In the genomic region with DNA sequence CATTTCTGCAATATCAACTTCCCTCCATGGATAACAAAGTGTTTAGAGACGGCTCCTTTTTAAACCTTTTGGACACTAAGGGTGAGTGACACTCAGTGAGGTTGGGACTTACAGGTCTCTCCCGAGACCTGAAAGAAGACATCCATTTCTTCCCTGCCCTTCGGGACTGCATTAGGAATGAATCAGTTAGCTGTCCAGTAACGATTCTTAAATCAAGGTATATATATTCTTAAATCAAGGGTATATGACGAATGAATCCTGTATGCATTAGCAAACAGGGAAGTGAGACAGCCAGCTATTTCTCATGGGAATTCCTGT, we compare ENCODE assay signal across 28 cellular contexts. TPM values are rescaled to one million over a fixed set of nuclear protein-coding genes. Genes with fewer than 3 reads are reported as not detected.
DNase-seq lines count a peak whose midpoint lies in the region; ATAC-seq, FAIRE-seq and TF ChIP-seq lines count a peak whose summit lies in the region.
"Had no signal": no experiment of that assay in that cellular context is flagged by ENCODE, and none has a peak within 500 bp of the region (broad histone marks: within the 10 kb centered on the region; RNA-seq: fewer than 3 reads in every experiment).

No MANE protein-coding gene starts in this region.

- peaks cover 6% of the 10 kb centered on the region in 2 donors for H3K27me3 Mint-ChIP-seq in T-cell

- no peaks in the 10 kb centered on the region for H3K9me3 Mint-ChIP-seq in T-cell
- H3K9me3 Mint-ChIP-seq: activated naive CD4-positive, alpha-beta T cell treated with anti-CD3 and anti-CD28 coated beads for 36 hours; central memory CD8-positive, alpha-beta T cell; neural crest cell had no signal

- POLR2A ChIA-PET in A549 (lab: Yijun Ruan, JAX), result interaction anchor here (0.7 to 2.8 kb wide), 6 partner anchors 11 to 53 kb away, joined by 3 to 9 read pairs (median 4); a partner anchor contains a TSS
- POLR2A ChIA-PET in T-cell (lab: Charles Lee), result no interaction called here

- TF ChIP-seq EP300 in A549 (IDR thresholded peaks at IDR 0.05), result no peak

- CTCF ChIA-PET in A549 (lab: Yijun Ruan, JAX), result interaction anchor here (0.7 to 2.4 kb wide), 2 partner anchors 32 to 53 kb away, joined by 3 to 11 read pairs; a partner anchor contains a TSS
- CTCF ChIA-PET in T-cell (lab: Charles Lee), result no interaction called here

- H3K9ac ChIP-seq in mucosa of rectum (ENCODE audit: low read depth in 1 of 2, low read length in 2 of 2) (no peak overlapping the region), smooth muscle cell (ENCODE audit: low read depth) (no peak overlapping the region)
- H3K9ac ChIP-seq: KMS-11 had no signal

- no peak overlapping the region for H3K27ac Mint-ChIP-seq in T-cell
- H3K27ac Mint-ChIP-seq: activated CD4-positive, alpha-beta T cell treated with anti-CD3 and anti-CD28 coated beads for 36 hours; activated naive CD4-positive, alpha-beta T cell treated with anti-CD3 and anti-CD28 coated beads for 36 hours; immature natural killer cell had no signal

- no peak overlapping the region for H3K4me3 ChIP-seq in A549
- no peak overlapping the region for H3K4me3 ChIP-seq in brain microvascular endothelial cell (ENCODE audit: low read depth, low read length)
- no peak overlapping the region for H3K4me3 ChIP-seq in mucosa of rectum (ENCODE audit: low read length in 2 of 2)
- no peak overlapping the region for H3K4me3 ChIP-seq in smooth muscle cell
- H3K4me3 ChIP-seq: thoracic aorta had no signal

- no peaks in the 10 kb centered on the region for H3K36me3 ChIP-seq in brain microvascular endothelial cell (replicated peaks)
- H3K36me3 ChIP-seq in mucosa of rectum (ENCODE audit: control insufficient read depth in 2 of 2, insufficient read depth in 2 of 2, low read length in 2 of 2), result no peaks in the 10 kb centered on the region
- no peaks in the 10 kb centered on the region for H3K36me3 ChIP-seq in smooth muscle cell (ENCODE audit: low read depth)
- H3K36me3 ChIP-seq: thoracic aorta had no signal

- H4K20me1 ChIP-seq in smooth muscle cell (ENCODE audit: low read depth), result no peaks in the 10 kb centered on the region

- H2AFZ ChIP-seq in smooth muscle cell (ENCODE audit: low read depth), result no peak overlapping the region

- 2% methylated on average over 5 of the region's 5 CpGs for WGBS in A549 (ENCODE audit: missing lambda C conversion rate)
- whole genome bisulfite sequencing in smooth muscle cell (ENCODE audit: low lambda C conversion rate), result 93% methylated on average over 5 of the region's 5 CpGs

- TF ChIP-seq CTCF in A549 (IDR thresholded peaks at IDR 0.05) (no peak), brain microvascular endothelial cell (IDR thresholded peaks at IDR 0.05; ENCODE audit: low read depth, low read length, missing control alignments) (no peak), smooth muscle cell (IDR thresholded peaks at IDR 0.05; ENCODE audit: borderline replicate concordance, insufficient read depth, poor library complexity, severe bottlenecking) (no peak)

- no peaks in the 10 kb centered on the region for H3K4me1 Mint-ChIP-seq in T-cell
- H3K4me1 Mint-ChIP-seq: activated CD4-positive, alpha-beta T cell treated with anti-CD3 and anti-CD28 coated beads for 36 hours; central memory CD8-positive, alpha-beta T cell; immature natural killer cell had no signal

- H3K9me3 ChIP-seq in A549, result no peaks in the 10 kb centered on the region
- H3K9me3 ChIP-seq in mucosa of rectum (ENCODE audit: control insufficient read depth in 2 of 2, low read length in 2 of 2), result no peaks in the 10 kb centered on the region
- no peaks in the 10 kb centered on the region for H3K9me3 ChIP-seq in smooth muscle cell (replicated peaks; ENCODE audit: low read depth)
- H3K9me3 ChIP-seq: thoracic aorta had no signal

- no peaks in the 10 kb centered on the region for H3K79me2 ChIP-seq in smooth muscle cell (ENCODE audit: low read depth)

- H3F3A ChIP-seq in smooth muscle cell (ENCODE audit: low read depth), result no peaks in the 10 kb centered on the region

- no peak for TF ChIP-seq POLR2A in A549 (IDR thresholded peaks at IDR 0.05; ENCODE audit: low read length)

- no peak for FAIRE-seq in A549 (lab: Jason Lieb, UNC)
- FAIRE-seq: A204.1 had no signal

- H3K4me2 ChIP-seq in A549 (peak overlapping the region; percentile 67), smooth muscle cell (no peak overlapping the region)
- H3K4me2 ChIP-seq: KMS-11 had no signal

- H3K4me1 ChIP-seq in A549 (peaks cover 71% of the 10 kb centered on the region), mucosa of rectum (ENCODE audit: control insufficient read depth in 2 of 2, insufficient read depth in 2 of 2, low read length in 2 of 2) (peaks cover 45 to 55% of the 10 kb centered on the region in 2 donors), smooth muscle cell (ENCODE audit: low read depth) (peaks cover 21% of the 10 kb centered on the region)
- H3K4me1 ChIP-seq: foreskin keratinocyte had no signal

- no peak overlapping the region for H3K4me3 Mint-ChIP-seq in T-cell
- H3K4me3 Mint-ChIP-seq: activated CD4-positive, alpha-beta T cell treated with anti-CD3 and anti-CD28 coated beads for 36 hours; activated naive CD4-positive, alpha-beta T cell treated with anti-CD3 and anti-CD28 coated beads for 36 hours; central memory CD8-positive, alpha-beta T cell; immature natural killer cell; neural crest cell had no signal

- H3K36me3 Mint-ChIP-seq in T-cell, result no peaks in the 10 kb centered on the region
- H3K36me3 Mint-ChIP-seq: immature natural killer cell had no signal

- H3K27ac ChIP-seq in A549 (peak overlapping the region; percentile 85 to 98), brain microvascular endothelial cell (peak overlapping the region; percentile 4), mucosa of rectum (ENCODE audit: low read depth in 2 of 2, low read length in 2 of 2) (peak overlapping the region; percentile 52 to 70), smooth muscle cell (ENCODE audit: low read depth) (no peak overlapping the region)
- H3K27ac ChIP-seq: foreskin keratinocyte, KMS-11 had no signal

- ATAC-seq in A549 (peak in 1 of 2 experiments; percentile 48; a peak in 3 of 6 replicates), T-cell (replicated peaks in 1 of 4) (no peak), HG02759 (IDR thresholded peaks at IDR 0.05; ENCODE audit: unreplicated experiment) (no peak)
- ATAC-seq: activated CD4-positive, alpha-beta T cell treated with anti-CD3 and anti-CD28 coated beads for 36 hours; HCT116; left ventricle myocardium superior had no signal

- TF ChIP-seq RAD21 in A549 (conservative IDR thresholded peaks at IDR 0.05 in 1 of 2, IDR thresholded peaks at IDR 0.05 in 1 of 2), result no peak

- H3K27me3 ChIP-seq in brain microvascular endothelial cell (replicated peaks) (no peaks in the 10 kb centered on the region), mucosa of rectum (ENCODE audit: control insufficient read depth in 2 of 2, insufficient read depth in 2 of 2, low read length in 2 of 2) (no peaks in the 10 kb centered on the region), smooth muscle cell (ENCODE audit: low read depth) (no peaks in the 10 kb centered on the region)
- H3K27me3 ChIP-seq: foreskin keratinocyte had no signal

- in situ Hi-C loops in brain microvascular endothelial cell (cut with HindIII; ENCODE audit: low pct_ligation_motif_present, low sequenced_read_pairs), result no loop called here

- DNase-seq in A549 (ENCODE audit: low read depth in 1 of 2, low spot score in 1 of 2), result no peak
- DNase-seq in MV-4-11 (lab: John Stamatoyannopoulos, UW), result peak; percentile 43
- DNase-seq in brain microvascular endothelial cell, result no peak
- DNase-seq in COLO668 (lab: John Stamatoyannopoulos, UW; ENCODE audit: unreplicated experiment), result no peak
- no peak for DNase-seq in T-cell
- DNase-seq in smooth muscle cell (lab: John Stamatoyannopoulos, UW; ENCODE audit: unreplicated experiment), result no peak
- DNase-seq: activated CD4-positive, alpha-beta T cell treated with anti-CD3 and anti-CD28 coated beads for 36 hours; activated naive CD4-positive, alpha-beta T cell treated with anti-CD3 and anti-CD28 coated beads for 36 hours; activated T-cell treated with anti-CD3 and anti-CD28 coated beads, Interleukin-2, amount 50 U/mL, for 48 hours; amygdala; immature natural killer cell; left ventricle myocardium superior; NCI-H187 treated with DMSO at 0.1 percent for 48 hours; NCI-H2227 treated with DMSO at 0.1 percent for 48 hours; NCI-H774; OCI-M1; SHP77 treated with DMSO at 0.1 percent for 48 hours; stimulated activated CD4-positive, alpha-beta T cell treated with anti-CD3 and anti-CD28 coated beads, Interleukin-2, amount 100 ng/mL, for 48 hours; stimulated activated naive CD4-positive, alpha-beta T cell had no signal

TF ChIP-seq in A549, 52 proteins besides CTCF, POLR2A, EP300 and RAD21 (continues in another document):
- TF ChIP-seq ZC3H11A (IDR thresholded peaks at IDR 0.05), result no peak
- TF ChIP-seq ZFP36 (IDR thresholded peaks at IDR 0.05; ENCODE audit: borderline replicate concordance, partially characterized antibody), result no peak
- peak in 1 of 2 experiments; percentile 68; a peak in 2 of 5 replicates for TF ChIP-seq JUN (IDR thresholded peaks at IDR 0.05)
- TF ChIP-seq FOSL2 (IDR thresholded peaks at IDR 0.05), result no peak
- TF ChIP-seq FOSL2 (CRISPR knock-in tag; IDR thresholded peaks at IDR 0.05), result 0 out of 2 replicates have a peak, but pooled peaks have one; percentile 92
- TF ChIP-seq, protein P1, sequence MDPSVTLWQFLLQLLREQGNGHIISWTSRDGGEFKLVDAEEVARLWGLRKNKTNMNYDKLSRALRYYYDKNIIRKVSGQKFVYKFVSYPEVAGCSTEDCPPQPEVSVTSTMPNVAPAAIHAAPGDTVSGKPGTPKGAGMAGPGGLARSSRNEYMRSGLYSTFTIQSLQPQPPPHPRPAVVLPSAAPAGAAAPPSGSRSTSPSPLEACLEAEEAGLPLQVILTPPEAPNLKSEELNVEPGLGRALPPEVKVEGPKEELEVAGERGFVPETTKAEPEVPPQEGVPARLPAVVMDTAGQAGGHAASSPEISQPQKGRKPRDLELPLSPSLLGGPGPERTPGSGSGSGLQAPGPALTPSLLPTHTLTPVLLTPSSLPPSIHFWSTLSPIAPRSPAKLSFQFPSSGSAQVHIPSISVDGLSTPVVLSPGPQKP (IDR thresholded peaks at IDR 0.05; ENCODE audit: low read depth, low read length), result no peak
- TF ChIP-seq MAFK (IDR thresholded peaks at IDR 0.05; ENCODE audit: partially characterized antibody), result no peak
- TF ChIP-seq BHLHE40 (IDR thresholded peaks at IDR 0.05; ENCODE audit: low read depth, low read length), result no peak
- no peak for TF ChIP-seq MAZ (IDR thresholded peaks at IDR 0.05; ENCODE audit: borderline replicate concordance, low read depth, low read length)
- no peak for TF ChIP-seq CBX8 (IDR thresholded peaks at IDR 0.05)

RNA-seq across cellular contexts. Expression of a gene that starts 52.9 kb away (rescaled TPM):
- polyA plus RNA-seq in A549 (2011; rRNA removed), result 67.1 and 87.4 TPM in 2 replicates
- 41.2 and 42.5 TPM in 2 replicates for polyA plus RNA-seq in A549 (2012; cell fraction: cytosol; rRNA removed)
- polyA plus RNA-seq in A549 (2012; cell fraction: nucleus; rRNA removed), result 54.7 and 61.3 TPM in 2 replicates
- 33.2 to 34.3 TPM (median 33.5 TPM) in 3 replicates for polyA plus RNA-seq in A549 (2017; fragmentation: RNase III; extraction: RNeasy Plus Mini Kit Qiagen cat#74134 plus additional on column Dnase treatment)
- polyA minus RNA-seq in A549 (2011; rRNA and poly(A)+ RNA removed), result 40.1 and 44.8 TPM in 2 replicates
- 1 to 10 TPM in 1 of 5 donors, under 1 TPM in 4; 0.44 to 1.2 (median 0.79) TPM for total RNA-seq in T-cell
- total RNA-seq in smooth muscle cell, result 20.0 and 22.0 TPM in 2 replicates
- 8.2 and 18.6 TPM in 2 replicates for polyA plus RNA-seq in smooth muscle cell
- total RNA-seq: activated CD4-positive, alpha-beta T cell treated with anti-CD3 and anti-CD28 coated beads for 36 hours; neural crest cell had no signal
- polyA plus RNA-seq: immature natural killer cell had no signal
